ENCODE assay signal across 23 cellular contexts in genomic region chr22:26447594-26448329, GRCh38. TPM values are rescaled to one million over a fixed set of nuclear protein-coding genes. Genes with fewer than 3 reads are reported as not detected.
DNase-seq lines count a peak whose midpoint lies in the region; ATAC-seq and TF ChIP-seq lines count a peak whose summit lies in the region.
"Had no signal": no experiment of that assay in that cellular context is flagged by ENCODE, and none has a peak within 500 bp of the region (broad histone marks: within the 10 kb centered on the region; RNA-seq: fewer than 3 reads in every experiment).

No MANE protein-coding gene starts in this region.

- TF ChIP-seq CTCF in MCF 10A (IDR thresholded peaks at IDR 0.05; ENCODE audit: unreplicated experiment) = no peak
- no peak for TF ChIP-seq CTCF in mammary epithelial cell (conservative IDR thresholded peaks at IDR 0.05 in 1 of 2, IDR thresholded peaks at IDR 0.05 in 1 of 2; ENCODE audit: extremely low read depth in 1 of 2, insufficient read depth in 1 of 2, low read depth in 1 of 2, low read length in 2 of 2)
- TF ChIP-seq CTCF in WTC11 (IDR thresholded peaks at IDR 0.05) = no peak

- no peak overlapping the region for H3K4me3 ChIP-seq in mammary epithelial cell (replicated peaks in 1 of 3; ENCODE audit: insufficient read depth in 1 of 3, low read depth in 2 of 3, low read length in 3 of 3)
- H3K4me3 ChIP-seq: K562, ovary, Peyer's patch, uterus had no signal

- H3K27me3 ChIP-seq in mammary epithelial cell (ENCODE audit: insufficient read depth, low read length) = no peaks in the 10 kb centered on the region
- H3K27me3 ChIP-seq: brain microvascular endothelial cell, ovary, Peyer's patch, uterus had no signal

- H3K4me2 ChIP-seq in mammary epithelial cell (ENCODE audit: insufficient read depth, low read depth, low read length) = no peak overlapping the region

- dilution Hi-C loops in mammary epithelial cell (cut with HindIII; ENCODE audit: low sequenced_read_pairs) = no loop called here

- WGBS in mammary epithelial cell (ENCODE audit: low coverage, missing lambda C conversion rate) = 96% methylated on average over 10 of the region's 15 CpGs

- peaks cover 1% of the 10 kb centered on the region for H3K36me3 ChIP-seq in mammary epithelial cell (ENCODE audit: insufficient read depth, low read length)
- H3K36me3 ChIP-seq: ovary, uterus had no signal

- BruUV-seq in MCF 10A (replicated peaks; lab: Mats Ljungman, UMichigan) (no TSS peak), mammary epithelial cell (replicated peaks; lab: Mats Ljungman, UMichigan) (no TSS peak)

- H3K36me3 Mint-ChIP-seq in MCF 10A (ENCODE audit: insufficient read depth, unreplicated experiment) (peaks cover 22% of the 10 kb centered on the region), WTC11 (peaks cover 14% of the 10 kb centered on the region), memory B cell (peaks cover 14% of the 10 kb centered on the region)

- H3K27ac Mint-ChIP-seq in MCF 10A (ENCODE audit: low read depth, unreplicated experiment) (peak overlapping the region; percentile 54), WTC11 (peak overlapping the region; percentile 77), memory B cell (peak overlapping the region; percentile 3)
- H3K27ac Mint-ChIP-seq: activated T-helper 1 cell treated with anti-CD3 and anti-CD28 coated beads, Interleukin-12 subunit alpha, Interleukin-12 subunit beta, Interleukin-2, Interleukin-4 antibody, amounts not matched to agents 30 ng/mL and 10 ng/mL and 1 ng/mL, durations not matched to agents 14 hours and 24 hours and 36 hours; dendritic cell treated with granulocyte-macrophage colony-stimulating factor and Interleukin-4, amounts not matched to agents 40 ng/mL and 50 ng/mL, for 4 days; T-helper 1 cell treated with Interleukin-12 subunit alpha and Interleukin-12 subunit beta and Interleukin-4 antibody, amounts not matched to agents 30 μg/mL and 1 μg/mL, for 36 hours had no signal

- H3K27me3 Mint-ChIP-seq in MCF 10A (ENCODE audit: insufficient read depth, unreplicated experiment) (no peaks in the 10 kb centered on the region), WTC11 (ENCODE audit: low read depth) (no peaks in the 10 kb centered on the region), memory B cell (no peaks in the 10 kb centered on the region)
- H3K27me3 Mint-ChIP-seq: activated CD4-positive, alpha-beta T cell treated with anti-CD3 and anti-CD28 coated beads, Interleukin-2, amount 10 ng/mL, durations not matched to agents 24 days and 14 days; dendritic cell treated with granulocyte-macrophage colony-stimulating factor and Interleukin-4, amounts not matched to agents 40 ng/mL and 50 ng/mL, for 4 days had no signal

- no peaks in the 10 kb centered on the region for H3K9me3 ChIP-seq in mammary epithelial cell (replicated peaks; ENCODE audit: insufficient read depth, low read length)
- H3K9me3 ChIP-seq: ovary, Peyer's patch, uterus had no signal

- no peak overlapping the region for H3K27ac ChIP-seq in mammary epithelial cell (ENCODE audit: insufficient read depth, low read depth, low read length)
- peak overlapping the region; percentile 55 for H3K27ac ChIP-seq in temporal lobe (ENCODE audit: low read depth, low read length)
- H3K27ac ChIP-seq: brain microvascular endothelial cell, ovary, Peyer's patch, uterus had no signal

- H3K9me3 Mint-ChIP-seq in MCF 10A (ENCODE audit: unreplicated experiment) = no peaks in the 10 kb centered on the region
- no peaks in the 10 kb centered on the region for H3K9me3 Mint-ChIP-seq in WTC11
- H3K9me3 Mint-ChIP-seq in memory B cell = no peaks in the 10 kb centered on the region
- H3K9me3 Mint-ChIP-seq: activated CD4-positive, alpha-beta T cell treated with anti-CD3 and anti-CD28 coated beads, Interleukin-2, amount 10 ng/mL, durations not matched to agents 24 days and 14 days; activated T-helper 1 cell treated with anti-CD3 and anti-CD28 coated beads, Interleukin-12 subunit alpha, Interleukin-12 subunit beta, Interleukin-2, Interleukin-4 antibody, amounts not matched to agents 30 ng/mL and 10 ng/mL and 1 ng/mL, durations not matched to agents 14 hours and 24 hours and 36 hours; dendritic cell treated with granulocyte-macrophage colony-stimulating factor and Interleukin-4, amounts not matched to agents 40 ng/mL and 50 ng/mL, for 4 days; T-helper 1 cell treated with Interleukin-12 subunit alpha and Interleukin-12 subunit beta and Interleukin-4 antibody, amounts not matched to agents 30 μg/mL and 1 μg/mL, for 36 hours had no signal

- intact Hi-C loops in MCF 10A (cut with micrococcal nuclease) (no loop called here), mammary epithelial cell (cut with micrococcal nuclease) (no loop called here), sciatic nerve (cut with DNase I) (no loop called here)

- in situ Hi-C loops in mammary epithelial cell (cut with MboI; ENCODE audit: low sequenced_read_pairs in 2 of 2) = no loop called here

- DNase-seq in MCF 10A (ENCODE audit: unreplicated experiment) (no peak), mammary epithelial cell (no peak), WTC11 (ENCODE audit: low spot score) (no peak), memory B cell (ENCODE audit: low spot score in 2 of 2) (no peak), sciatic nerve (ENCODE audit: low spot score) (no peak), NCI-H1092 (lab: John Stamatoyannopoulos, UW) (no peak)
- DNase-seq: ACHN; activated CD4-positive, alpha-beta T cell treated with anti-CD3 and anti-CD28 coated beads, Interleukin-2, amount 10 ng/mL, durations not matched to agents 24 days and 14 days; brain microvascular endothelial cell; Calu3; HCEC 1CT; MM.1S; ovary; Peyer's patch; right cardiac atrium; stimulated activated CD8-positive, alpha-beta memory T cell treated with anti-CD3 and anti-CD28 coated beads, Interleukin-4, amount 100 ng/mL, for 48 hours; uterus had no signal

- no peak overlapping the region for H3K4me3 Mint-ChIP-seq in MCF 10A (ENCODE audit: unreplicated experiment)
- no peak overlapping the region for H3K4me3 Mint-ChIP-seq in WTC11
- no peak overlapping the region for H3K4me3 Mint-ChIP-seq in memory B cell
- H3K4me3 Mint-ChIP-seq: activated CD4-positive, alpha-beta T cell treated with anti-CD3 and anti-CD28 coated beads, Interleukin-2, amount 10 ng/mL, durations not matched to agents 24 days and 14 days; activated T-helper 1 cell treated with anti-CD3 and anti-CD28 coated beads, Interleukin-12 subunit alpha, Interleukin-12 subunit beta, Interleukin-2, Interleukin-4 antibody, amounts not matched to agents 30 ng/mL and 10 ng/mL and 1 ng/mL, durations not matched to agents 14 hours and 24 hours and 36 hours; dendritic cell treated with granulocyte-macrophage colony-stimulating factor and Interleukin-4, amounts not matched to agents 40 ng/mL and 50 ng/mL, for 4 days; T-helper 1 cell treated with Interleukin-12 subunit alpha and Interleukin-12 subunit beta and Interleukin-4 antibody, amounts not matched to agents 30 μg/mL and 1 μg/mL, for 36 hours had no signal

- no peak overlapping the region for H2AFZ ChIP-seq in mammary epithelial cell (ENCODE audit: low read depth, low read length)

- POLR2A ChIA-PET in MCF 10A (lab: Yijun Ruan, JAX) (no interaction called here), WTC11 (lab: Charles Lee) (no interaction called here)

- no peaks in the 10 kb centered on the region for H4K20me1 ChIP-seq in mammary epithelial cell (ENCODE audit: insufficient read depth, low read length)

- H3K4me1 ChIP-seq in mammary epithelial cell (ENCODE audit: insufficient read depth, low read length) = no peaks in the 10 kb centered on the region
- H3K4me1 ChIP-seq: Peyer's patch, uterus had no signal

- no peaks in the 10 kb centered on the region for H3K4me1 Mint-ChIP-seq in MCF 10A (ENCODE audit: insufficient read depth, unreplicated experiment)
- no peaks in the 10 kb centered on the region for H3K4me1 Mint-ChIP-seq in WTC11
- H3K4me1 Mint-ChIP-seq in memory B cell = no peaks in the 10 kb centered on the region
- H3K4me1 Mint-ChIP-seq: activated CD4-positive, alpha-beta T cell treated with anti-CD3 and anti-CD28 coated beads, Interleukin-2, amount 10 ng/mL, durations not matched to agents 24 days and 14 days had no signal

- no peak overlapping the region for H3K9ac ChIP-seq in mammary epithelial cell (ENCODE audit: insufficient read depth, low read length)

- H3K79me2 ChIP-seq in mammary epithelial cell (ENCODE audit: insufficient read depth, low read length) = no peaks in the 10 kb centered on the region

- CTCF ChIA-PET in MCF 10A (lab: Yijun Ruan, JAX) (interaction anchor here (0.6 kb wide), 1 partner anchor 37 kb away, joined by 4 read pairs; no protein-coding TSS in a partner anchor), mammary epithelial cell (lab: Charles Lee; ENCODE audit: low non-redundant PET) (no interaction called here), WTC11 (lab: Charles Lee) (interaction anchor here (0.6 to 4.4 kb wide), 3 partner anchors 14 to 83 kb away, joined by 3 to 22 read pairs (median 9); no protein-coding TSS in a partner anchor)

- ATAC-seq in WTC11 = no peak
- no peak for ATAC-seq in memory B cell (ENCODE audit: low read depth)
- ATAC-seq in sciatic nerve = no peak
- no peak for ATAC-seq in GM21381 (IDR thresholded peaks at IDR 0.05; ENCODE audit: unreplicated experiment)
- ATAC-seq: K562, right cardiac atrium had no signal

TF ChIP-seq in WTC11, 78 proteins besides CTCF, POLR2A, EP300 and RAD21 (continues in another document):
- TF ChIP-seq ZBTB21 (CRISPR knock-in tag; IDR thresholded peaks at IDR 0.05; ENCODE audit: borderline replicate concordance) (no peak), NFYB (CRISPR knock-in tag; conservative IDR thresholded peaks at IDR 0.05; ENCODE audit: low read depth) (no peak)

RNA-seq across cellular contexts. Expression of gene ASPHD2, which starts 18.7 kb away (rescaled TPM):
- 4.0 and 4.8 TPM in 2 replicates for total RNA-seq in MCF 10A (2022)
- 10 to 100 TPM in 1 of 2 donors, 1 to 10 TPM in 1; 6.1 to 16.5 TPM for total RNA-seq in mammary epithelial cell
- 4.1 TPM for polyA plus RNA-seq in mammary epithelial cell
- 3.9 TPM for polyA minus RNA-seq in mammary epithelial cell
- 7.1 to 8.1 TPM (median 8.0 TPM) in 3 replicates for total RNA-seq in WTC11 (2021)
- total RNA-seq in temporal lobe = 9.3 TPM
- total RNA-seq in sciatic nerve = 1.2 TPM

RNA-seq across cellular contexts. Expression of gene HPS4, which starts 35.8 kb away (rescaled TPM):
- total RNA-seq in MCF 10A (2022) = 35.6 and 38.3 TPM in 2 replicates
- 10 to 100 TPM; 33.6 to 38.3 TPM for total RNA-seq in mammary epithelial cell
- 18.3 TPM for polyA plus RNA-seq in mammary epithelial cell
- polyA minus RNA-seq in mammary epithelial cell = 9.7 TPM
- total RNA-seq in WTC11 (2021) = 41.1 to 48.1 TPM (median 42.7 TPM) in 3 replicates
- 25.1 TPM for total RNA-seq in temporal lobe
- 42.2 TPM for total RNA-seq in sciatic nerve

RNA-seq across cellular contexts. Expression of gene SRRD, which starts 35.9 kb away (rescaled TPM):
- 22.4 and 27.9 TPM in 2 replicates for total RNA-seq in MCF 10A (2022)
- total RNA-seq in mammary epithelial cell = 10 to 100 TPM; 16.3 to 20.8 TPM
- 20.7 TPM for polyA plus RNA-seq in mammary epithelial cell
- 21.7 TPM for polyA minus RNA-seq in mammary epithelial cell
- 20.0 to 25.1 TPM (median 22.9 TPM) in 3 replicates for total RNA-seq in WTC11 (2021)
- 12.0 TPM for total RNA-seq in temporal lobe
- 16.5 TPM for total RNA-seq in sciatic nerve

Comparison
In these comparisons a context has a peak if more than half of its experiments do, and no peak if none do; other contexts are left out.
1. H3K27ac Mint-ChIP-seq: peak in every context shown above with its lines; median percentile 77 in WTC11; 54 in MCF 10A; 3 in memory B cell.